Comparison of ENCODE assay signal across 1 cellular context in genomic region chr11:533586-534196, GRCh38.
TF ChIP-seq lines count a peak whose summit lies in the region.

No MANE protein-coding gene starts in this region.

TF ChIP-seq in HCT116, 20 proteins besides CTCF, POLR2A, EP300 and RAD21:
- no peak for TF ChIP-seq JUND (IDR thresholded peaks at IDR 0.05)
- no peak for TF ChIP-seq POLR2AphosphoS5 (IDR thresholded peaks at IDR 0.05; ENCODE audit: low read depth, low read length)
- no peak for TF ChIP-seq YY1 (IDR thresholded peaks at IDR 0.05; ENCODE audit: extremely low read depth, insufficient replicate concordance, low read depth, low read length)
- TF ChIP-seq, protein P1, sequence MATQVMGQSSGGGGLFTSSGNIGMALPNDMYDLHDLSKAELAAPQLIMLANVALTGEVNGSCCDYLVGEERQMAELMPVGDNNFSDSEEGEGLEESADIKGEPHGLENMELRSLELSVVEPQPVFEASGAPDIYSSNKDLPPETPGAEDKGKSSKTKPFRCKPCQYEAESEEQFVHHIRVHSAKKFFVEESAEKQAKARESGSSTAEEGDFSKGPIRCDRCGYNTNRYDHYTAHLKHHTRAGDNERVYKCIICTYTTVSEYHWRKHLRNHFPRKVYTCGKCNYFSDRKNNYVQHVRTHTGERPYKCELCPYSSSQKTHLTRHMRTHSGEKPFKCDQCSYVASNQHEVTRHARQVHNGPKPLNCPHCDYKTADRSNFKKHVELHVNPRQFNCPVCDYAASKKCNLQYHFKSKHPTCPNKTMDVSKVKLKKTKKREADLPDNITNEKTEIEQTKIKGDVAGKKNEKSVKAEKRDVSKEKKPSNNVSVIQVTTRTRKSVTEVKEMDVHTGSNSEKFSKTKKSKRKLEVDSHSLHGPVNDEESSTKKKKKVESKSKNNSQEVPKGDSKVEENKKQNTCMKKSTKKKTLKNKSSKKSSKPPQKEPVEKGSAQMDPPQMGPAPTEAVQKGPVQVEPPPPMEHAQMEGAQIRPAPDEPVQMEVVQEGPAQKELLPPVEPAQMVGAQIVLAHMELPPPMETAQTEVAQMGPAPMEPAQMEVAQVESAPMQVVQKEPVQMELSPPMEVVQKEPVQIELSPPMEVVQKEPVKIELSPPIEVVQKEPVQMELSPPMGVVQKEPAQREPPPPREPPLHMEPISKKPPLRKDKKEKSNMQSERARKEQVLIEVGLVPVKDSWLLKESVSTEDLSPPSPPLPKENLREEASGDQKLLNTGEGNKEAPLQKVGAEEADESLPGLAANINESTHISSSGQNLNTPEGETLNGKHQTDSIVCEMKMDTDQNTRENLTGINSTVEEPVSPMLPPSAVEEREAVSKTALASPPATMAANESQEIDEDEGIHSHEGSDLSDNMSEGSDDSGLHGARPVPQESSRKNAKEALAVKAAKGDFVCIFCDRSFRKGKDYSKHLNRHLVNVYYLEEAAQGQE (IDR thresholded peaks at IDR 0.05; ENCODE audit: low read depth): no peak
- TF ChIP-seq EZH2 (IDR thresholded peaks at IDR 0.05): no peak
- no peak for TF ChIP-seq ZBTB33 (IDR thresholded peaks at IDR 0.05; ENCODE audit: extremely low read depth, insufficient replicate concordance, low read length)
- no peak for TF ChIP-seq EZH2phosphoT487 (IDR thresholded peaks at IDR 0.05; ENCODE audit: borderline replicate concordance)
- TF ChIP-seq CBX3 (IDR thresholded peaks at IDR 0.05; ENCODE audit: low read depth): no peak
- TF ChIP-seq MAX (IDR thresholded peaks at IDR 0.05): no peak
- no peak for TF ChIP-seq TCF7L2 (IDR thresholded peaks at IDR 0.05; ENCODE audit: borderline replicate concordance, extremely low read depth, insufficient read depth, insufficient read length)
- no peak for TF ChIP-seq SRF (IDR thresholded peaks at IDR 0.05; ENCODE audit: low read depth)
